Comparison of ENCODE assay signal across 18 cellular contexts in genomic region chr5:109585012-109585599, GRCh38.
A peak's percentile ranks its signal among the peaks of the same experiment; 100 is the strongest.
DNase-seq lines count a peak whose midpoint lies in the region; ATAC-seq and TF ChIP-seq lines count a peak whose summit lies in the region.
"Had no signal": no experiment of that assay in that cellular context is flagged by ENCODE, and none has a peak within 500 bp of the region (broad histone marks: within the 10 kb centered on the region; RNA-seq: fewer than 3 reads in every experiment).

No MANE protein-coding gene starts in this region.

- no peak overlapping the region for H2BK5ac ChIP-seq in trophoblast cell (ENCODE audit: low read depth, low read length, poor library complexity)

- H4K91ac ChIP-seq in trophoblast cell (ENCODE audit: low read depth, low read length) = no peak overlapping the region

- H2BK120ac ChIP-seq in trophoblast cell (ENCODE audit: insufficient read depth, low read length, poor library complexity) = no peak overlapping the region

- H2AFZ ChIP-seq in fibroblast of lung (ENCODE audit: low read length) (no peak overlapping the region), trophoblast cell (ENCODE audit: insufficient read depth, low read length, poor library complexity) (no peak overlapping the region)
- H2AFZ ChIP-seq: parathyroid adenoma had no signal

- H3K27ac ChIP-seq in fibroblast of lung (ENCODE audit: insufficient read depth, low read length) = no peak overlapping the region
- H3K27ac ChIP-seq in trophoblast cell (ENCODE audit: low read depth, low read length) = no peak overlapping the region
- H3K27ac ChIP-seq: adrenal gland, BLaER1, parathyroid adenoma, WERI-Rb-1 had no signal

- H3K4me2 ChIP-seq in fibroblast of lung (ENCODE audit: extremely low read depth, insufficient read depth, low read length) (no peak overlapping the region), trophoblast cell (ENCODE audit: low read length) (no peak overlapping the region)
- H3K4me2 ChIP-seq: BLaER1 had no signal

- H3K9ac ChIP-seq in fibroblast of lung (ENCODE audit: insufficient read depth, low read length) (no peak overlapping the region), trophoblast cell (ENCODE audit: low read length) (no peak overlapping the region)
- H3K9ac ChIP-seq: BLaER1, parathyroid adenoma had no signal

- H2AK5ac ChIP-seq in trophoblast cell (ENCODE audit: low read length) = no peak overlapping the region

- no CpG with 5 or more reads among the region's 3 CpGs for WGBS in trophoblast cell (ENCODE audit: extremely low coverage, insufficient coverage, insufficient read length)

- H3K27me3 ChIP-seq in fibroblast of lung (ENCODE audit: control insufficient read depth, insufficient read depth, low read length) (no peaks in the 10 kb centered on the region), trophoblast cell (ENCODE audit: insufficient read depth, low read length) (no peaks in the 10 kb centered on the region)
- H3K27me3 ChIP-seq: adrenal gland, BLaER1 had no signal

- H3K14ac ChIP-seq in trophoblast cell (ENCODE audit: low read length) = no peak overlapping the region

- no peak overlapping the region for H3K23ac ChIP-seq in trophoblast cell (ENCODE audit: low read length)

- no peak overlapping the region for H4K12ac ChIP-seq in trophoblast cell (ENCODE audit: low read depth, low read length)

- TF ChIP-seq CTCF in fibroblast of lung (conservative IDR thresholded peaks at IDR 0.05 in 1 of 2, IDR thresholded peaks at IDR 0.05 in 1 of 2; ENCODE audit: low read depth in 1 of 2, low read length in 2 of 2) (no peak), GM10248 (IDR thresholded peaks at IDR 0.05; ENCODE audit: control extremely low read depth, extremely low read depth, low read depth, missing control alignments) (no peak)

- CTCF ChIA-PET in GM10248 (lab: Yijun Ruan, JAX) = interaction anchor here (1.2 to 1.6 kb wide), 2 partner anchors 34 to 46 kb away, joined by 3 read pairs; no protein-coding TSS in a partner anchor

- H3K9me3 ChIP-seq in fibroblast of lung (ENCODE audit: control insufficient read depth, insufficient read depth, low read depth, low read length) (no peaks in the 10 kb centered on the region), trophoblast cell (ENCODE audit: insufficient read depth, low read depth, low read length) (no peaks in the 10 kb centered on the region)
- H3K9me3 ChIP-seq: adrenal gland, BLaER1 had no signal

- H4K8ac ChIP-seq in trophoblast cell (ENCODE audit: low read depth, low read length) = no peak overlapping the region

- H3K36me3 ChIP-seq in fibroblast of lung (ENCODE audit: control insufficient read depth, insufficient read depth, low read length) (no peaks in the 10 kb centered on the region), trophoblast cell (ENCODE audit: control insufficient read depth in 1 of 2, insufficient read depth in 2 of 2, low read length in 2 of 2) (no peaks in the 10 kb centered on the region)
- H3K36me3 ChIP-seq: adrenal gland, BLaER1, WERI-Rb-1 had no signal

- H3K4me3 ChIP-seq in fibroblast of lung (replicated peaks in 1 of 4; ENCODE audit: control extremely low read depth in 1 of 4, insufficient read depth in 1 of 4, low read depth in 3 of 4, low read length in 4 of 4) (no peak overlapping the region), trophoblast cell (ENCODE audit: low read depth, low read length) (no peak overlapping the region)
- H3K4me3 ChIP-seq: adrenal gland, BLaER1 had no signal

- peak; percentile 46 for DNase-seq in EL
- peak; percentile 73 for DNase-seq in LHCN-M2 (ENCODE audit: low read depth)
- peak; percentile 11 to 74 for DNase-seq in fibroblast of lung (ENCODE audit: low read depth in 2 of 2)
- peak; percentile 3 to 52 for DNase-seq in trophoblast cell
- DNase-seq in GM10248 (ENCODE audit: extremely low spot score) = no peak
- DNase-seq in NCI-H510A treated with DMSO at 0.1 percent for 48 hours (lab: John Stamatoyannopoulos, UW) = no peak
- DNase-seq: activated CD8-positive, alpha-beta T cell treated with anti-CD3 and anti-CD28 coated beads for 36 hours; adrenal gland; DMS 273 treated with DMSO at 0.1 percent for 48 hours; naive B cell; NCI-H2029; NCI-H69; T-cell; WERI-Rb-1 had no signal

- H3K4me1 ChIP-seq in fibroblast of lung (ENCODE audit: control insufficient read depth, extremely low read depth, insufficient read depth, low read length) (no peaks in the 10 kb centered on the region), trophoblast cell (ENCODE audit: control insufficient read depth in 1 of 2, insufficient read depth in 2 of 2, low read length in 2 of 2) (no peaks in the 10 kb centered on the region)
- H3K4me1 ChIP-seq: adrenal gland, BLaER1, parathyroid adenoma had no signal

- no peak overlapping the region for H3K18ac ChIP-seq in trophoblast cell (ENCODE audit: low read length)

- no peak for ATAC-seq in HG03442 (IDR thresholded peaks at IDR 0.05; ENCODE audit: unreplicated experiment)
- ATAC-seq: activated CD8-positive, alpha-beta T cell treated with anti-CD3 and anti-CD28 coated beads for 36 hours; Panc1; T-cell had no signal

- no peak overlapping the region for H2BK12ac ChIP-seq in trophoblast cell (ENCODE audit: low read length)

- POLR2A ChIA-PET in GM10248 (lab: Yijun Ruan, JAX) = no interaction called here

- H3K79me1 ChIP-seq in trophoblast cell (ENCODE audit: low read length) = no peaks in the 10 kb centered on the region

- H3K79me2 ChIP-seq in fibroblast of lung (ENCODE audit: control insufficient read depth, insufficient read depth, low read length) = no peaks in the 10 kb centered on the region
- no peaks in the 10 kb centered on the region for H3K79me2 ChIP-seq in trophoblast cell (ENCODE audit: control insufficient read depth, insufficient read depth, low read length, poor library complexity)
- H3K79me2 ChIP-seq: parathyroid adenoma had no signal

- no peak overlapping the region for H3K4ac ChIP-seq in trophoblast cell (ENCODE audit: low read depth, low read length)

- no peaks in the 10 kb centered on the region for H4K20me1 ChIP-seq in fibroblast of lung (ENCODE audit: control insufficient read depth, extremely low read depth, insufficient read depth, low read length)
- H4K20me1 ChIP-seq: BLaER1 had no signal

Comparison
In these comparisons a context has a peak if more than half of its experiments do, and no peak if none do; other contexts are left out.
1. DNase-seq: peak in EL (single experiment), LHCN-M2 (single experiment), fibroblast of lung (2 of 2) and trophoblast cell (2 of 2); none in GM10248 (single experiment) and NCI-H510A treated with DMSO at 0.1 percent for 48 hours (single experiment).